Comparison of ENCODE assay signal across 1 cellular context in the genomic region with DNA sequence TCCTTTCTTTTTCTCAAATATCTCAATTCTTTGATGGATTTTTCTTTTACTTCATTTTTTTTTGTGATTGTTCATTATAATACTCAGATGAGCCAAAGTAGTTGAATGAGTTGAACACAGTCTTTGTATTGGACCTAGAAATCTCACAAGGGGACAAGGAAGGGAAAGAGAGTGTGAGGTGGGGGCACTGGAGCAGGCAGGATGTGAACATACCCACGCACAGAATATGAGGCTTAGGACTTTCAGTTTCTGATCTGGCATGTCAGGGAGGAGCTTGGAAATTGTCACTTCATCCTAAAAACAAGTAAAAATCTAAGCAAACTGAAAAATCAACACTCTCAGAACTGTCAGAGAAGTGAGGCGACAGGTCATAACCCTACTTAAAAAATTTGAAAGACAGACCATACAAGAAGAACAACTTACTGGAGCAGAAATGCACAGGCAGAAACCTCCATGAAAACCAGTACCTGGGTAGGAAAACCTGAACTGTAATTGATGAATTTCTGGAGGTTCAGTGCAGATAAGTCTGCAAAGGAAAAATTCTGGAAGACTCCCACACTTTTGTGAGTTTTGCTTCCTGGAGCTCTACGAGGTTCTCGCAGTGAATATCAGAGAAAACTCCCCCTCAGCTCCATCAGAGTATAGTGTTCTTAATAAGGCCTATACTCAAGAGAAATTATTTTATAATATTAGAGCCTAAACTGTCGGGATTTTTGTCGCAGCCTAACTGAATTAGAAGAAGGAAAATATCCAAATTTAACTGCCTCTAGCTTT.
TF ChIP-seq lines count a peak whose summit lies in the region.

No MANE protein-coding gene starts in this region.

TF ChIP-seq in SK-N-SH, 30 proteins besides CTCF, POLR2A, EP300 and RAD21 (continued from another document):
- TF ChIP-seq MEF2A (IDR thresholded peaks at IDR 0.05; ENCODE audit: borderline replicate concordance, low read depth) (no peak), FOSL2 (IDR thresholded peaks at IDR 0.05; ENCODE audit: borderline replicate concordance, low read depth) (no peak), SIN3A (IDR thresholded peaks at IDR 0.05; ENCODE audit: borderline replicate concordance, low read depth, low read length) (no peak), FOXJ3 (CRISPR knock-in tag; IDR thresholded peaks at IDR 0.05) (no peak)
